22 cellular contexts compared by ENCODE assay signal in genomic region chr19:35362261-35363000, GRCh38. TPM values are rescaled to one million over a fixed set of nuclear protein-coding genes. Genes with fewer than 3 reads are reported as not detected.
DNase-seq lines count a peak whose midpoint lies in the region; ATAC-seq, FAIRE-seq and TF ChIP-seq lines count a peak whose summit lies in the region.
"Had no signal": no experiment of that assay in that cellular context is flagged by ENCODE, and none has a peak within 500 bp of the region (broad histone marks: within the 10 kb centered on the region; RNA-seq: fewer than 3 reads in every experiment).

No MANE protein-coding gene starts in this region.

- no peak for TF ChIP-seq EP300 in A549 (IDR thresholded peaks at IDR 0.05)

- no peaks in the 10 kb centered on the region for H3K9me3 ChIP-seq in A549
- no peaks in the 10 kb centered on the region for H3K9me3 ChIP-seq in spleen
- H3K9me3 ChIP-seq: BLaER1 treated with 17β-estradiol and CSF1 and Interleukin-3, amounts not matched to agents 10 nM and 100 nM; Caco-2; Peyer's patch; SJCRH30 had no signal

- no peaks in the 10 kb centered on the region for H3K4me1 ChIP-seq in A549
- peaks cover 3 to 13% (median 8%) of the 10 kb centered on the region in 6 donors for H3K4me1 ChIP-seq in spleen
- H3K4me1 ChIP-seq: Caco-2, Peyer's patch, SJCRH30 had no signal

- no peak for TF ChIP-seq POLR2A in A549 (IDR thresholded peaks at IDR 0.05; ENCODE audit: low read length)
- TF ChIP-seq POLR2A in GM12891 (IDR thresholded peaks at IDR 0.05; ENCODE audit: low read depth, low read length): no peak
- no peak for TF ChIP-seq POLR2A in spleen (IDR thresholded peaks at IDR 0.05)

- intact Hi-C loops in spleen (cut with DNase I; ENCODE audit: low total_unique reads): no loop called here

- peaks cover 0 to 7% (median 0%) of the 10 kb centered on the region in 7 donors for H3K27me3 ChIP-seq in spleen (replicated peaks in 1 of 7)
- H3K27me3 ChIP-seq: BLaER1 treated with 17β-estradiol and CSF1 and Interleukin-3, amounts not matched to agents 10 nM and 100 nM; Peyer's patch had no signal

- DNase-seq in A549 (ENCODE audit: low read depth in 1 of 2, low spot score in 1 of 2): no peak
- no peak for DNase-seq in GM12891 (ENCODE audit: insufficient read length, low spot score)
- DNase-seq in ecto neural progenitor cell (ENCODE audit: low spot score): peak; percentile 14
- peak; percentile 18 for DNase-seq in spleen
- no peak for DNase-seq in ureter (ENCODE audit: low spot score)
- no peak for DNase-seq in HUDEP-2 (lab: John Stamatoyannopoulos, UW; ENCODE audit: unreplicated experiment in 76 of 76)
- DNase-seq: Caco-2, DND-41, HCEC 1CT, NCI-H187, NCI-H510A, NCI-H82, Peyer's patch, SJCRH30 had no signal

- CTCF ChIA-PET in A549 (lab: Yijun Ruan, JAX): interaction anchor here (0.7 to 5.8 kb wide), 7 partner anchors 10 to 257 kb away, joined by 3 to 71 read pairs (median 5); no protein-coding TSS in a partner anchor

- no peaks in the 10 kb centered on the region for H3K36me3 ChIP-seq in spleen
- H3K36me3 ChIP-seq: BLaER1 treated with 17β-estradiol and CSF1 and Interleukin-3, amounts not matched to agents 10 nM and 100 nM; Peyer's patch; SJCRH30 had no signal

- H3K4me2 ChIP-seq in A549: no peak overlapping the region
- H3K4me2 ChIP-seq: GM23338 had no signal

- peak; percentile 10 to 46; a peak in 4 of 6 replicates for ATAC-seq in A549
- ATAC-seq in HG02981 (IDR thresholded peaks at IDR 0.05; ENCODE audit: unreplicated experiment): no peak
- ATAC-seq: GM23338 had no signal

- FAIRE-seq in A549 (lab: Jason Lieb, UNC) (no peak), GM12891 (lab: Jason Lieb, UNC) (peak; percentile 26)
- FAIRE-seq: GM18507, HTR-8/SVneo had no signal

- TF ChIP-seq CTCF in A549 (IDR thresholded peaks at IDR 0.05) (no peak), spleen (IDR thresholded peaks at IDR 0.05 in 8 of 11, conservative IDR thresholded peaks at IDR 0.05 in 3 of 11) (no peak)

- POLR2A ChIA-PET in A549 (lab: Yijun Ruan, JAX): interaction anchor here (0.6 kb wide), 1 partner anchor 12 kb away, joined by 4 read pairs; no protein-coding TSS in a partner anchor

- 29% methylated on average over 14 of the region's 14 CpGs for WGBS in A549 (ENCODE audit: missing lambda C conversion rate)
- WGBS in spleen, 5 donors: 50 to 81% (median 75%) methylated on average over 1 to 14 of the region's 14 CpGs; no CpG with 5 or more reads in 1 of the 5 donors

- H3K27ac ChIP-seq in A549: no peak overlapping the region
- no peak overlapping the region for H3K27ac ChIP-seq in spleen
- H3K27ac ChIP-seq: BLaER1 treated with 17β-estradiol and CSF1 and Interleukin-3, amounts not matched to agents 10 nM and 100 nM; Peyer's patch; SJCRH30 had no signal

- H3K4me3 ChIP-seq in A549 (no peak overlapping the region), spleen (no peak overlapping the region)
- H3K4me3 ChIP-seq: BLaER1 treated with 17β-estradiol and CSF1 and Interleukin-3, amounts not matched to agents 10 nM and 100 nM; GM23338; Peyer's patch; SJCRH30 had no signal

- TF ChIP-seq RAD21 in A549 (conservative IDR thresholded peaks at IDR 0.05 in 1 of 2, IDR thresholded peaks at IDR 0.05 in 1 of 2): no peak

TF ChIP-seq in A549, 52 proteins besides CTCF, POLR2A, EP300 and RAD21:
- no peak for TF ChIP-seq JUNB (IDR thresholded peaks at IDR 0.05)
- no peak for TF ChIP-seq HOXB5 (CRISPR knock-in tag; IDR thresholded peaks at IDR 0.05)
- TF ChIP-seq SREBF2 (IDR thresholded peaks at IDR 0.05): no peak

TF ChIP-seq in GM12891, 5 proteins besides CTCF, POLR2A, EP300 and RAD21:
- TF ChIP-seq TAF1 (IDR thresholded peaks at IDR 0.05; ENCODE audit: low read depth, low read length): no peak
- TF ChIP-seq SPI1 (IDR thresholded peaks at IDR 0.05; ENCODE audit: low read depth, low read length): no peak
- TF ChIP-seq POU2F2 (IDR thresholded peaks at IDR 0.05; ENCODE audit: low read depth, low read length): no peak
- TF ChIP-seq POLR2AphosphoS5 (IDR thresholded peaks at IDR 0.05; ENCODE audit: low read depth, low read length): no peak
- TF ChIP-seq PAX5 (IDR thresholded peaks at IDR 0.05; ENCODE audit: insufficient read depth, low read length, severe bottlenecking): no peak

RNA-seq across cellular contexts. Expression of gene FFAR3, which starts 4.2 kb away (rescaled TPM):
- polyA plus RNA-seq in A549 (2011; rRNA removed) (not detected in 2 replicates), A549 (2017; fragmentation: RNase III; extraction: RNeasy Plus Mini Kit Qiagen cat#74134 plus additional on column Dnase treatment) (not detected in 3 replicates), spleen (under 1 TPM; 0.30 to 0.45 (median 0.33) TPM)
- 0.03 TPM in 1 of 2 replicates, not detected in the other for polyA plus RNA-seq in A549 (2012; cell fraction: cytosol; rRNA removed)
- not detected in 2 replicates for polyA plus RNA-seq in A549 (2012; cell fraction: nucleus; rRNA removed)
- not detected in 2 replicates for polyA minus RNA-seq in A549 (2011; rRNA and poly(A)+ RNA removed)
- 0.18 TPM for polyA plus RNA-seq in GM12891 (2012; ENCODE audit: low read depth, missing spikeins)
- total RNA-seq in spleen (1 to 10 TPM in 4 of 7 donors, under 1 TPM in 2, not detected in 1; 0.55 to 3.2 (median 2.0) TPM), ureter (not detected)
- total RNA-seq: Caco-2; CD4-positive, alpha-beta memory T cell; M059J; SJCRH30 had no signal
- polyA plus RNA-seq: CD4-positive, alpha-beta memory T cell; GM23338; IgD-negative memory B cell had no signal

RNA-seq across cellular contexts. Expression of gene GPR42, which starts 8.4 kb away (rescaled TPM):
- polyA plus RNA-seq in A549 (2011; rRNA removed): not detected in 2 replicates
- not detected in 2 replicates for polyA plus RNA-seq in A549 (2012; cell fraction: cytosol; rRNA removed)
- not detected in 2 replicates for polyA plus RNA-seq in A549 (2012; cell fraction: nucleus; rRNA removed)
- not detected in 3 replicates for polyA plus RNA-seq in A549 (2017; fragmentation: RNase III; extraction: RNeasy Plus Mini Kit Qiagen cat#74134 plus additional on column Dnase treatment)
- polyA minus RNA-seq in A549 (2011; rRNA and poly(A)+ RNA removed): not detected in 2 replicates
- 0.13 TPM for polyA plus RNA-seq in GM12891 (2012; ENCODE audit: low read depth, missing spikeins)
- total RNA-seq in spleen: under 1 TPM in 3 of 7 donors, not detected in 4; 0.60 to 0.67 (median 0.66) TPM
- under 1 TPM in 1 of 3 donors, not detected in 2; 0.09 TPM for polyA plus RNA-seq in spleen
- total RNA-seq in ureter: not detected
- total RNA-seq: Caco-2; CD4-positive, alpha-beta memory T cell; GM23338; M059J; SJCRH30 had no signal
- polyA plus RNA-seq: CD4-positive, alpha-beta memory T cell; GM23338; IgD-negative memory B cell had no signal

RNA-seq across cellular contexts. Expression of gene FFAR1, which starts 14.7 kb away (rescaled TPM):
- not detected in 2 replicates for polyA plus RNA-seq in A549 (2011; rRNA removed)
- not detected in 2 replicates for polyA plus RNA-seq in A549 (2012; cell fraction: cytosol; rRNA removed)
- polyA plus RNA-seq in A549 (2012; cell fraction: nucleus; rRNA removed): not detected in 2 replicates
- not detected in 3 replicates for polyA plus RNA-seq in A549 (2017; fragmentation: RNase III; extraction: RNeasy Plus Mini Kit Qiagen cat#74134 plus additional on column Dnase treatment)
- not detected in 2 replicates for polyA minus RNA-seq in A549 (2011; rRNA and poly(A)+ RNA removed)
- polyA plus RNA-seq in GM12891 (2012; ENCODE audit: low read depth, missing spikeins): 2.2 TPM
- total RNA-seq in spleen: under 1 TPM in 4 of 7 donors, not detected in 3; 0.16 to 0.32 (median 0.28) TPM
- under 1 TPM; 0.18 to 0.52 (median 0.26) TPM for polyA plus RNA-seq in spleen
- total RNA-seq in ureter: not detected
- total RNA-seq: Caco-2; CD4-positive, alpha-beta memory T cell; GM23338; M059J; SJCRH30 had no signal
- polyA plus RNA-seq: CD4-positive, alpha-beta memory T cell; GM23338 had no signal

RNA-seq across cellular contexts. Expression of gene CD22, which starts 33.4 kb away (rescaled TPM):
- polyA plus RNA-seq in A549 (2011; rRNA removed) (0.14 and 0.29 TPM in 2 replicates), A549 (2017; fragmentation: RNase III; extraction: RNeasy Plus Mini Kit Qiagen cat#74134 plus additional on column Dnase treatment) (0.05 TPM in 1 of 3 replicates, not detected in the others), spleen (100 to 1,000 TPM; 292 to 445 (median 394) TPM)
- polyA plus RNA-seq in A549 (2012; cell fraction: cytosol; rRNA removed): 0.03 and 0.20 TPM in 2 replicates
- polyA plus RNA-seq in A549 (2012; cell fraction: nucleus; rRNA removed): 0.18 TPM in 1 of 2 replicates, not detected in the other
- not detected in 2 replicates for polyA minus RNA-seq in A549 (2011; rRNA and poly(A)+ RNA removed)
- 165 TPM for polyA plus RNA-seq in GM12891 (2012; ENCODE audit: low read depth, missing spikeins)
- total RNA-seq in spleen (100 to 1,000 TPM; 251 to 446 (median 339) TPM), ureter (4.2 TPM)
- total RNA-seq: Caco-2 had no signal

Comparison
In these comparisons a context has a peak if more than half of its experiments do, and no peak if none do; other contexts are left out.
1. DNase-seq: peak in ecto neural progenitor cell (single experiment) and spleen (single experiment); none in A549 (0 of 2), GM12891 (single experiment), ureter (single experiment) and HUDEP-2 (0 of 76).